Comparison of ENCODE assay signal across 8 cellular contexts in the genomic region with DNA sequence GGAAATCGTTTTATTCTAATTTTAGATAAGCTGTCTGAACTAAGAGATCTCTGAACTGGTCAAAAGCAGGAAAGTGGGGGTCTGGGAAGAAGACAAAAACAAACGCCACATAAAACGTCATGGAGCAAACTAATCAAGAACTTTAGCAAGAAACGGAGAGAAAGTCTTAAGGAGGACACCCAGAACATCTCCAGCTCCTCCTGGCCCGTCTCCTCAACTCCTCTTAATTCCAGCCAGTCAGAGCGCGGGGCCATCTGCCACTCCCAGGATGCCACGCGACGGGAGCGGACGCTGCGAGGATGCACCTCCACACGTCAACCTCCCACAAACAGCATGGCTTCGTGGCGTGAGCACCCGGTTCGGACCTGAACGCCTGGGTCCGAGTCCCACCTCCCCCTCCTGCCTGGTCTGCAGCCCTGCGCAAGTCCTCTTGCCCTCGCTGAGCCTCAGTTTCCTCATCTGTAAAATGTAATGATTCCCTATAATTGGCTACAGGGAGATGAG. TPM values are rescaled to one million over a fixed set of nuclear protein-coding genes. Genes with fewer than 3 reads are reported as not detected.
DNase-seq lines count a peak whose midpoint lies in the region; ATAC-seq, FAIRE-seq and TF ChIP-seq lines count a peak whose summit lies in the region.

No MANE protein-coding gene starts in this region.

- H3K27me3 ChIP-seq in astrocyte (ENCODE audit: insufficient read depth, low read length), result no peaks in the 10 kb centered on the region
- H3K27me3 ChIP-seq in rectal smooth muscle tissue (ENCODE audit: control insufficient read depth, insufficient read depth, low read length), result peaks cover 4% of the 10 kb centered on the region

- H3K4me1 ChIP-seq in astrocyte (ENCODE audit: insufficient read depth, low read length) (peaks cover 24% of the 10 kb centered on the region), rectal smooth muscle tissue (ENCODE audit: control insufficient read depth, insufficient read depth, low read length) (peaks cover 15% of the 10 kb centered on the region)

- H4K20me1 ChIP-seq in astrocyte (ENCODE audit: insufficient read depth, low read length), result peaks cover 73% of the 10 kb centered on the region

- no peak for TF ChIP-seq CTCF in astrocyte (IDR thresholded peaks at IDR 0.05; ENCODE audit: insufficient read depth, low read depth, low read length)

- peak overlapping the region; percentile 98 for H3K4me3 Mint-ChIP-seq in astrocyte (ENCODE audit: unreplicated experiment)

- peak overlapping the region; percentile 98 for H3K4me2 ChIP-seq in astrocyte (ENCODE audit: low read length)

- peaks cover 88% of the 10 kb centered on the region for H3K79me2 ChIP-seq in astrocyte (ENCODE audit: insufficient read depth, low read length)

- H2AFZ ChIP-seq in astrocyte (ENCODE audit: low read depth, low read length), result peak overlapping the region; percentile 82

- peaks cover 50% of the 10 kb centered on the region for H3K4me1 Mint-ChIP-seq in astrocyte (ENCODE audit: low read depth, unreplicated experiment)

- no peaks in the 10 kb centered on the region for H3K9me3 ChIP-seq in astrocyte (ENCODE audit: insufficient read depth, low read depth, low read length)

- peak overlapping the region; percentile 97 for H3K27ac Mint-ChIP-seq in astrocyte (ENCODE audit: unreplicated experiment)

- H3K36me3 Mint-ChIP-seq in astrocyte (ENCODE audit: low read depth, unreplicated experiment), result no peaks in the 10 kb centered on the region

- DNase-seq in DMS53 (lab: John Stamatoyannopoulos, UW), result peak; percentile 97
- peak; percentile 87 for DNase-seq in HCEC 1CT
- DNase-seq in NCI-H2029 (lab: John Stamatoyannopoulos, UW), result peak; percentile 31
- DNase-seq in T-helper 9 cell, result peak; percentile 60
- DNase-seq in astrocyte (ENCODE audit: low read depth), result peak; percentile 68
- peak; percentile 91 for DNase-seq in hepatic stellate cell (ENCODE audit: low spot score)

- H3K9ac ChIP-seq in astrocyte (ENCODE audit: low read length) (peak overlapping the region; percentile 95), rectal smooth muscle tissue (ENCODE audit: low read length) (peak overlapping the region; percentile 80)

- peak overlapping the region; percentile 97 for H3K4me3 ChIP-seq in astrocyte (ENCODE audit: insufficient read depth, low read depth, low read length)
- H3K4me3 ChIP-seq in rectal smooth muscle tissue (ENCODE audit: low read length), result peak overlapping the region; percentile 100

- H3K27ac ChIP-seq in astrocyte (ENCODE audit: low read depth, low read length) (peak overlapping the region; percentile 88), rectal smooth muscle tissue (ENCODE audit: low read depth, low read length) (peak overlapping the region; percentile 93)

- H3K9me3 Mint-ChIP-seq in astrocyte (ENCODE audit: unreplicated experiment), result no peaks in the 10 kb centered on the region

- FAIRE-seq in astrocyte (lab: Jason Lieb, UNC), result peak; percentile 26

- no peaks in the 10 kb centered on the region for H3K27me3 Mint-ChIP-seq in astrocyte (ENCODE audit: low read depth, unreplicated experiment)

- no peaks in the 10 kb centered on the region for H3K36me3 ChIP-seq in astrocyte (ENCODE audit: insufficient read depth, low read length)
- H3K36me3 ChIP-seq in rectal smooth muscle tissue (ENCODE audit: control insufficient read depth, insufficient read depth, low read length), result no peaks in the 10 kb centered on the region

- ATAC-seq in GM21576 (IDR thresholded peaks at IDR 0.05; ENCODE audit: unreplicated experiment), result no peak

RNA-seq across cellular contexts. Expression of a gene that starts 0.6 kb away (rescaled TPM):
- total RNA-seq in astrocyte, result 84.4 and 97.2 TPM in 2 replicates

RNA-seq across cellular contexts. Expression of a gene that starts 1.1 kb away (rescaled TPM):
- total RNA-seq in astrocyte, result 73.1 and 81.9 TPM in 2 replicates

RNA-seq across cellular contexts. Expression of a gene that starts 51.6 kb away (rescaled TPM):
- total RNA-seq in astrocyte, result 51.1 and 53.5 TPM in 2 replicates

RNA-seq across cellular contexts. Expression of a gene that starts 51.8 kb away (rescaled TPM):
- total RNA-seq in astrocyte, result 37.9 and 38.6 TPM in 2 replicates

Comparison
In these comparisons a context has a peak if more than half of its experiments do, and no peak if none do; other contexts are left out.
1. DNase-seq: peak in every context shown above with its lines; median percentile 97 in DMS53; 91 in hepatic stellate cell; 87 in HCEC 1CT; 68 in astrocyte; 60 in T-helper 9 cell; 31 in NCI-H2029.